14 cellular contexts compared by ENCODE assay signal in genomic region chr17:3030096-3030495, GRCh38. TPM values are rescaled to one million over a fixed set of nuclear protein-coding genes. Genes with fewer than 3 reads are reported as not detected.
DNase-seq lines count a peak whose midpoint lies in the region; ATAC-seq, FAIRE-seq and TF ChIP-seq lines count a peak whose summit lies in the region.
"Had no signal": no experiment of that assay in that cellular context is flagged by ENCODE, and none has a peak within 500 bp of the region (broad histone marks: within the 10 kb centered on the region; RNA-seq: fewer than 3 reads in every experiment).

No MANE protein-coding gene starts in this region.

- H4K5ac ChIP-seq in IMR-90 (ENCODE audit: low read depth, low read length): peak overlapping the region; percentile 87

- no peak overlapping the region for H3K4me3 ChIP-seq in A673 (ENCODE audit: low read depth, low read length, poor library complexity, severe bottlenecking)
- no peak overlapping the region for H3K4me3 ChIP-seq in IMR-90 (ENCODE audit: insufficient read depth, low read depth, low read length)
- H3K4me3 ChIP-seq in astrocyte of the spinal cord (ENCODE audit: low read depth, low read length): no peak overlapping the region
- no peak overlapping the region for H3K4me3 ChIP-seq in keratinocyte (ENCODE audit: control insufficient read depth in 2 of 3, extremely low read depth in 1 of 3, insufficient read depth in 2 of 3, low read depth in 1 of 3, low read length in 3 of 3)
- H3K4me3 ChIP-seq: skin epidermis had no signal

- peaks cover 4% of the 10 kb centered on the region for H3K9me1 ChIP-seq in IMR-90 (ENCODE audit: insufficient read depth, low read length)
- H3K9me1 ChIP-seq in keratinocyte (ENCODE audit: control insufficient read depth, extremely low read depth, insufficient read depth, low read length): no peaks in the 10 kb centered on the region

- H3K27me3 ChIP-seq in A673 (replicated peaks; ENCODE audit: insufficient read depth, low read depth, low read length, poor library complexity) (no peaks in the 10 kb centered on the region), IMR-90 (ENCODE audit: control insufficient read depth, insufficient read depth, low read length) (no peaks in the 10 kb centered on the region), keratinocyte (ENCODE audit: control insufficient read depth, extremely low read depth, insufficient read depth, low read length) (no peaks in the 10 kb centered on the region)

- ATAC-seq in IMR-90 (ENCODE audit: low read depth): peak; percentile 60
- no peak for ATAC-seq in HG02973 (IDR thresholded peaks at IDR 0.05; ENCODE audit: unreplicated experiment)
- ATAC-seq in HG03442 (IDR thresholded peaks at IDR 0.05; ENCODE audit: unreplicated experiment): no peak

- no peak for TF ChIP-seq CTCF in A673 (conservative IDR thresholded peaks at IDR 0.05; ENCODE audit: low read depth, low read length)
- no peak for TF ChIP-seq CTCF in IMR-90 (conservative IDR thresholded peaks at IDR 0.05; ENCODE audit: low read depth, low read length)
- TF ChIP-seq CTCF in astrocyte of the spinal cord (IDR thresholded peaks at IDR 0.05; ENCODE audit: low read depth, low read length): no peak
- TF ChIP-seq CTCF in keratinocyte (optimal IDR thresholded peaks at IDR 0.05 in 1 of 3, IDR thresholded peaks at IDR 0.05 in 1 of 3, conservative IDR thresholded peaks at IDR 0.05 in 1 of 3; ENCODE audit: extremely low read depth in 1 of 3, insufficient read depth in 2 of 3, low read length in 3 of 3): no peak

- H3K4ac ChIP-seq in IMR-90 (ENCODE audit: low read depth, low read length): peak overlapping the region; percentile 92

- FAIRE-seq in keratinocyte (lab: Jason Lieb, UNC): peak; percentile 34

- H3K9me3 ChIP-seq in A673 (ENCODE audit: low read depth, low read length, poor library complexity, severe bottlenecking) (no peaks in the 10 kb centered on the region), IMR-90 (ENCODE audit: control insufficient read depth, insufficient read depth, low read length) (no peaks in the 10 kb centered on the region), keratinocyte (ENCODE audit: control insufficient read depth, low read depth, low read length) (no peaks in the 10 kb centered on the region)

- peak overlapping the region; percentile 74 to 99 for H4K8ac ChIP-seq in IMR-90 (ENCODE audit: low read depth in 2 of 2, low read length in 2 of 2)

- H3K36me3 ChIP-seq in A673 (ENCODE audit: insufficient read depth, low read length, poor library complexity, severe bottlenecking) (no peaks in the 10 kb centered on the region), IMR-90 (ENCODE audit: control insufficient read depth, insufficient read depth, low read length) (no peaks in the 10 kb centered on the region), keratinocyte (ENCODE audit: control insufficient read depth in 2 of 2, extremely low read depth in 1 of 2, insufficient read depth in 2 of 2, low read length in 2 of 2) (peaks cover 12 to 32% of the 10 kb centered on the region in 2 experiments)

- H3K18ac ChIP-seq in IMR-90 (ENCODE audit: low read depth, low read length): peak overlapping the region; percentile 71; the same call in 1 of the 2 replicates

- H2BK5ac ChIP-seq in IMR-90 (ENCODE audit: low read depth, low read length, poor library complexity, severe bottlenecking): peak overlapping the region; percentile 83

- peak overlapping the region; percentile 96 for H2BK20ac ChIP-seq in IMR-90 (ENCODE audit: low read depth, low read length)

- no peak for TF ChIP-seq POLR2A in IMR-90 (IDR thresholded peaks at IDR 0.05; ENCODE audit: low read depth, low read length)
- no peak for TF ChIP-seq POLR2A in erythroblast (IDR thresholded peaks at IDR 0.05; ENCODE audit: low read length)

- no peak overlapping the region for H2AK9ac ChIP-seq in IMR-90 (replicated peaks; ENCODE audit: low read depth, low read length, poor library complexity)

- peak overlapping the region; percentile 97 for H2BK120ac ChIP-seq in IMR-90 (ENCODE audit: low read depth, low read length)

- H3K56ac ChIP-seq in IMR-90 (ENCODE audit: extremely low read depth, insufficient read depth, low read length): no peak overlapping the region

- H2BK15ac ChIP-seq in IMR-90 (ENCODE audit: low read depth, low read length): peak overlapping the region; percentile 95; the same call in 2 of the 3 replicates

- H2AK5ac ChIP-seq in IMR-90 (ENCODE audit: low read depth, low read length): peak overlapping the region; percentile 59; the same call in 1 of the 2 replicates

- no peaks in the 10 kb centered on the region for H4K20me1 ChIP-seq in IMR-90 (ENCODE audit: insufficient read depth, low read length)
- no peaks in the 10 kb centered on the region for H4K20me1 ChIP-seq in keratinocyte (ENCODE audit: control insufficient read depth, extremely low read depth, insufficient read depth, low read length)

- H3K23ac ChIP-seq in IMR-90 (ENCODE audit: low read depth, low read length): no peak overlapping the region

- CTCF ChIA-PET in A673 (lab: Charles Lee): no interaction called here
- CTCF ChIA-PET in IMR-90 (lab: Yijun Ruan, JAX): no interaction called here

- H3K4me2 ChIP-seq in IMR-90 (ENCODE audit: low read depth, low read length) (no peak overlapping the region; the same call in 1 of the 2 replicates), keratinocyte (ENCODE audit: control insufficient read depth, extremely low read depth, insufficient read depth, low read depth, low read length) (peak overlapping the region; percentile 58)

- in situ Hi-C loops in IMR-90 (cut with MboI; ENCODE audit: low sequenced_read_pairs): loop anchor here (25.0 kb wide), 1 partner anchor 782 kb away; the partner anchor contains the start of gene ITGAE
- in situ Hi-C loops in astrocyte of the spinal cord (cut with HindIII; ENCODE audit: low sequenced_read_pairs): no loop called here

- DNase-seq in A673 (ENCODE audit: low spot score) (peak; percentile 78), IMR-90 (peak; percentile 89), astrocyte of the spinal cord (ENCODE audit: low read depth, low spot score) (peak; percentile 83), keratinocyte (ENCODE audit: low read depth, low spot score) (no peak), NCI-H2196 (lab: John Stamatoyannopoulos, UW; ENCODE audit: unreplicated experiment) (no peak), erythroblast (lab: John Stamatoyannopoulos, UW) (no peak)
- DNase-seq: anterior cingulate cortex; C1 segment of cervical spinal cord; NCI-H1048; NK-92 treated with Interleukin-12 subunit alpha and Interleukin-12 subunit beta, amount 100 ng/mL, for 24 hours had no signal

- TF ChIP-seq RAD21 in IMR-90 (IDR thresholded peaks at IDR 0.05; ENCODE audit: low read length): no peak

- no peaks in the 10 kb centered on the region for H3K79me2 ChIP-seq in keratinocyte (ENCODE audit: control insufficient read depth, insufficient read depth, low read length)

- peaks cover 0 to 4% of the 10 kb centered on the region in 2 experiments; a peak in 1 of 4 replicates for H3K79me1 ChIP-seq in IMR-90 (ENCODE audit: low read depth in 1 of 2, low read length in 2 of 2)

- H3K9ac ChIP-seq in IMR-90 (ENCODE audit: low read depth, low read length): no peak overlapping the region
- no peak overlapping the region for H3K9ac ChIP-seq in keratinocyte (ENCODE audit: control insufficient read depth, extremely low read depth, insufficient read depth, low read length)

- WGBS in IMR-90 (ENCODE audit: extremely low coverage in 2 of 2, insufficient read length in 1 of 2), 2 experiments: 0% methylated on average over 1 of the region's 7 CpGs; no CpG with 5 or more reads in 1 of the 2 experiments

- dilution Hi-C loops in IMR-90 (cut with HindIII; ENCODE audit: low sequenced_read_pairs, unreplicated experiment) (no loop called here), keratinocyte (cut with MboI; ENCODE audit: extremely low pct_ligation_motif_present, low sequenced_read_pairs) (no loop called here)

- peak overlapping the region; percentile 62 for H2AFZ ChIP-seq in IMR-90 (replicated peaks; ENCODE audit: low read length, poor library complexity)
- no peak overlapping the region for H2AFZ ChIP-seq in keratinocyte (ENCODE audit: control insufficient read depth, low read length)

- POLR2A ChIA-PET in A673 (lab: Charles Lee; ENCODE audit: low non-redundant PET): no interaction called here
- POLR2A ChIA-PET in IMR-90 (lab: Charles Lee; ENCODE audit: unreplicated experiment): no interaction called here

- H3K14ac ChIP-seq in IMR-90 (replicated peaks; ENCODE audit: low read depth, low read length): peak overlapping the region; percentile 94

- peak overlapping the region; percentile 70; the same call in 1 of the 2 replicates for H4K91ac ChIP-seq in IMR-90 (ENCODE audit: insufficient read depth, low read depth, low read length)

- intact Hi-C loops in A673 (cut with micrococcal nuclease; ENCODE audit: unreplicated experiment) (no loop called here), IMR-90 (cut with micrococcal nuclease) (no loop called here)

- H3K4me1 ChIP-seq in A673 (ENCODE audit: insufficient read depth, low read length, poor library complexity, severe bottlenecking) (no peaks in the 10 kb centered on the region), IMR-90 (ENCODE audit: control insufficient read depth, insufficient read depth, low read length) (peaks cover 2% of the 10 kb centered on the region; the same call in 1 of the 2 replicates), keratinocyte (ENCODE audit: control insufficient read depth, extremely low read depth, insufficient read depth, low read length) (peaks cover 16% of the 10 kb centered on the region)

- BruUV-seq in A673 (replicated peaks; lab: Mats Ljungman, UMichigan): no TSS peak
- BruUV-seq in IMR-90 (replicated peaks; lab: Mats Ljungman, UMichigan): no TSS peak

- H3K27ac ChIP-seq in A673 (ENCODE audit: low read depth, low read length, poor library complexity, severe bottlenecking): peak overlapping the region; percentile 50
- H3K27ac ChIP-seq in IMR-90 (ENCODE audit: insufficient read depth, low read length): no peak overlapping the region
- peak overlapping the region; percentile 49 for H3K27ac ChIP-seq in keratinocyte (ENCODE audit: control insufficient read depth, insufficient read depth, low read length)

TF ChIP-seq in IMR-90, 13 proteins besides CTCF, POLR2A, EP300 and RAD21 (continues in another document):
- TF ChIP-seq MXI1 (IDR thresholded peaks at IDR 0.05; ENCODE audit: borderline replicate concordance, low read depth, low read length) (no peak), CHD1 (IDR thresholded peaks at IDR 0.05; ENCODE audit: low read depth, low read length) (no peak)

RNA-seq across cellular contexts. Expression of gene OR1D5, which starts 33.3 kb away (rescaled TPM):
- total RNA-seq in A673 (2021): not detected in 2 replicates
- total RNA-seq in IMR-90 (2012; rRNA removed): not detected in 2 replicates
- not detected in 2 replicates for polyA plus RNA-seq in IMR-90 (2012; rRNA removed)
- not detected in 2 replicates for polyA plus RNA-seq in IMR-90 (2012; cell fraction: cytosol; rRNA removed)
- polyA plus RNA-seq in IMR-90 (2012; cell fraction: nucleus; rRNA removed; ENCODE audit: low replicate concordance): not detected in 2 replicates
- polyA plus RNA-seq in keratinocyte: not detected in 3 replicates
- polyA plus RNA-seq in keratinocyte (2011; ENCODE audit: low read depth): not detected
- polyA plus RNA-seq in keratinocyte (2011; cell fraction: cytosol; rRNA removed): not detected in 2 replicates
- polyA plus RNA-seq in keratinocyte (2011; cell fraction: nucleus; rRNA removed): not detected in 2 replicates
- polyA plus RNA-seq in keratinocyte (2012; ENCODE audit: low replicate concordance): not detected in 2 replicates
- polyA minus RNA-seq in keratinocyte: not detected in 3 replicates
- polyA minus RNA-seq in keratinocyte (2011; cell fraction: cytosol; rRNA and poly(A)+ RNA removed): not detected
- not detected in 2 replicates for polyA minus RNA-seq in keratinocyte (2011; cell fraction: nucleus; rRNA and poly(A)+ RNA removed)
- total RNA-seq: mesothelial cell of epicardium had no signal

Comparison
In these comparisons a context has a peak if more than half of its experiments do, and no peak if none do; other contexts are left out.
1. DNase-seq: peak in A673 (single experiment), IMR-90 (single experiment) and astrocyte of the spinal cord (single experiment); none in keratinocyte (single experiment), NCI-H2196 (single experiment) and erythroblast (0 of 2).